Comparison of ENCODE assay signal across 8 cellular contexts in the genomic region with DNA sequence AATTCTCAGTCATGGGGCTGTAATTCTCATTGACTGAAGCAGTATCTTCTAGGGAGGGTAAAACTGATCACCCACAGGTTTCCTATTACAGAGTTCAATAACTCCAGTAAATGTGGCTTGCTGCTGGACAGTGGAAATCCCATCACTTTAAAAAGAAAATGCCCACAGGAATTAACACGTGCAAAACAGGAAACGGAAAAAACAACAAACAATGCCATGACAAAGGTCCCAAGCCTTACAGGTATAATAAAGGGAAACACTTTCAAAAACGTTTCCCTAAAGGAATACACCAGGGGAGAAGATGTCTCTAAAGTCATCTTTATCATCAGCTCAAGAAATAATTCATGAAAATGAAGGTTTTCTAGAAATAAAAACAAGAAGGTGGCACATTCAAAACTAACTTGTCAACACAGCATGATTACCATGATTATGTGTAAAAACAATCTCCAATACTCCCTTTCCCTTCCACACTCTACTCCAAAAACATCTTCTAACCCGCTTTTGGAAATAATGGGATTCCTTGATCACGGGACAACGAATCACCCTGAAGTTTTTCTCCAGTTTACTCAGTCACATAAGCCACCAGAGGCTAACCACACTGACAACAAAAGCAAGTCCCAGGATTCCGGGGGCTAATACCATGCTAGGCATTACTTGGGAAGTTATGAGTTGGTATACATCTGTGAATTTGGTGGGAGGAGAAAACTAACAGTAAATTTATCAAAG.
A peak's percentile ranks its signal among the peaks of the same experiment; 100 is the strongest.
DNase-seq lines count a peak whose midpoint lies in the region; ATAC-seq and TF ChIP-seq lines count a peak whose summit lies in the region.

No MANE protein-coding gene starts in this region.

- peak overlapping the region; percentile 70 for H3K27ac ChIP-seq in HUES64 (ENCODE audit: low read depth, low read length)
- H3K27ac ChIP-seq in spleen, result peak overlapping the region in 7 of 8 donors; percentile 58 to 77 (median 67)

- DNase-seq in fibroblast of pulmonary artery (ENCODE audit: low read depth), result no peak
- DNase-seq in spleen, result no peak
- no peak for DNase-seq in GM20000 (ENCODE audit: low spot score)
- DNase-seq in activated T-cell treated with anti-CD3 and anti-CD28 coated beads, Interleukin-2, amount 50 U/mL, for 24 hours, result no peak
- DNase-seq in occipital lobe (lab: John Stamatoyannopoulos, UW), result no peak
- DNase-seq in activated CD4-positive, alpha-beta T cell treated with anti-CD3 and anti-CD28 coated beads for 48 hours, result no peak

- no peaks in the 10 kb centered on the region for H3K9me3 Mint-ChIP-seq in activated T-cell treated with anti-CD3 and anti-CD28 coated beads, Interleukin-2, amount 50 U/mL, for 24 hours

- H3K4me3 Mint-ChIP-seq in activated T-cell treated with anti-CD3 and anti-CD28 coated beads, Interleukin-2, amount 50 U/mL, for 24 hours, result no peak overlapping the region

- H3K9me3 ChIP-seq in HUES64 (ENCODE audit: insufficient read depth, low read depth, low read length) (no peaks in the 10 kb centered on the region), spleen (no peaks in the 10 kb centered on the region)

- H3K4me3 ChIP-seq in HUES64 (ENCODE audit: low read length) (peak overlapping the region; percentile 3), fibroblast of pulmonary artery (replicated peaks; ENCODE audit: low read depth, low read length) (peak overlapping the region; percentile 22), spleen (peak overlapping the region in 2 of 8 donors; percentile 32 to 42)

- ATAC-seq in GM19372 (IDR thresholded peaks at IDR 0.05; ENCODE audit: low read depth, unreplicated experiment), result peak; percentile 23

- H3K27me3 ChIP-seq in HUES64 (ENCODE audit: insufficient read depth, low read length), result no peaks in the 10 kb centered on the region
- H3K27me3 ChIP-seq in spleen (replicated peaks in 1 of 7), result no peaks in the 10 kb centered on the region

- no peak for TF ChIP-seq POLR2A in spleen (IDR thresholded peaks at IDR 0.05)

- no peaks in the 10 kb centered on the region for H3K36me3 ChIP-seq in HUES64 (ENCODE audit: insufficient read depth, low read length)
- H3K36me3 ChIP-seq in spleen, result no peaks in the 10 kb centered on the region

- 34% methylated on average over 6 of the region's 7 CpGs for WGBS in HUES64
- WGBS in spleen, 5 donors, result 27 to 40% (median 30%) methylated on average over 7 of the region's 7 CpGs

- H3K9ac ChIP-seq in HUES64 (ENCODE audit: low read depth, low read length), result 0 out of 2 replicates have a peak overlapping the region, but pooled peaks have one; percentile 11

- peaks cover 4% of the 10 kb centered on the region for H3K4me1 Mint-ChIP-seq in activated T-cell treated with anti-CD3 and anti-CD28 coated beads, Interleukin-2, amount 50 U/mL, for 24 hours (ENCODE audit: low read depth)

- H3K4me1 ChIP-seq in HUES64 (ENCODE audit: insufficient read depth, low read length), result peaks cover 86% of the 10 kb centered on the region
- peaks cover 4 to 54% (median 30%) of the 10 kb centered on the region in 6 donors for H3K4me1 ChIP-seq in spleen

- TF ChIP-seq CTCF in fibroblast of pulmonary artery (IDR thresholded peaks at IDR 0.05; ENCODE audit: low read length, missing control alignments), result no peak
- TF ChIP-seq CTCF in spleen (IDR thresholded peaks at IDR 0.05 in 8 of 11, conservative IDR thresholded peaks at IDR 0.05 in 3 of 11), result no peak
- no peak for TF ChIP-seq CTCF in GM20000 (IDR thresholded peaks at IDR 0.05; ENCODE audit: extremely low read depth, missing control alignments)

- H3K36me3 Mint-ChIP-seq in activated T-cell treated with anti-CD3 and anti-CD28 coated beads, Interleukin-2, amount 50 U/mL, for 24 hours (ENCODE audit: low read depth), result no peaks in the 10 kb centered on the region

- peaks cover 11% of the 10 kb centered on the region for H3K27me3 Mint-ChIP-seq in activated T-cell treated with anti-CD3 and anti-CD28 coated beads, Interleukin-2, amount 50 U/mL, for 24 hours

- intact Hi-C loops in spleen (cut with DNase I; ENCODE audit: low total_unique reads), result loop anchor here (10.0 kb wide), 4 partner anchors 55 to 1155 kb away; a partner anchor contains a TSS

- H3K27ac Mint-ChIP-seq in activated T-cell treated with anti-CD3 and anti-CD28 coated beads, Interleukin-2, amount 50 U/mL, for 24 hours, result no peak overlapping the region
